1 cellular context compared by ENCODE assay signal in genomic region chr6:167153523-167153959, GRCh38.
A peak's percentile ranks its signal among the peaks of the same experiment; 100 is the strongest.
TF ChIP-seq lines count a peak whose summit lies in the region.

No MANE protein-coding gene starts in this region.

TF ChIP-seq in HepG2, 621 proteins besides CTCF, POLR2A, EP300 and RAD21:
- TF ChIP-seq FOXO4 (CRISPR knock-in tag; conservative IDR thresholded peaks at IDR 0.05) (no peak), ZNF773 (CRISPR knock-in tag; IDR thresholded peaks at IDR 0.05; ENCODE audit: borderline replicate concordance) (no peak), ZSCAN30 (CRISPR knock-in tag; IDR thresholded peaks at IDR 0.05) (no peak), U2AF2 (IDR thresholded peaks at IDR 0.05; ENCODE audit: low read depth, low read length) (no peak), SOX5 (CRISPR knock-in tag; IDR thresholded peaks at IDR 0.05; ENCODE audit: borderline replicate concordance) (0 out of 2 replicates have a peak, but pooled peaks have one; percentile 13), BHLHE40 (IDR thresholded peaks at IDR 0.05; ENCODE audit: low read length) (peak; percentile 68)
TF ChIP-seq in HepG2: peak in this region for 2.
